In genomic region chr13:112928958-112929777, GRCh38 we compare ENCODE assay signal across 10 cellular contexts. TPM values are rescaled to one million over a fixed set of nuclear protein-coding genes. Genes with fewer than 3 reads are reported as not detected.
DNase-seq lines count a peak whose midpoint lies in the region; ATAC-seq and TF ChIP-seq lines count a peak whose summit lies in the region.
"Had no signal": no experiment of that assay in that cellular context is flagged by ENCODE, and none has a peak within 500 bp of the region (broad histone marks: within the 10 kb centered on the region; RNA-seq: fewer than 3 reads in every experiment).

No MANE protein-coding gene starts in this region.

- no peak for TF ChIP-seq CTCF in epithelial cell of esophagus (IDR thresholded peaks at IDR 0.05; ENCODE audit: insufficient read depth, low read depth, low read length, missing control alignments)
- TF ChIP-seq CTCF in neural progenitor cell (IDR thresholded peaks at IDR 0.05) = no peak

- no peaks in the 10 kb centered on the region for H3K79me2 ChIP-seq in neural progenitor cell (ENCODE audit: low read depth)

- H3K9me3 Mint-ChIP-seq in neural progenitor cell = peaks cover 8% of the 10 kb centered on the region

- peaks cover 6% of the 10 kb centered on the region for H3F3A ChIP-seq in neural progenitor cell (ENCODE audit: low read depth)

- no peak overlapping the region for H3K9ac ChIP-seq in neural progenitor cell

- no peak overlapping the region for H2AFZ ChIP-seq in neural progenitor cell (replicated peaks)

- peak overlapping the region; percentile 46 for H3K27ac Mint-ChIP-seq in neural progenitor cell

- H3K36me3 ChIP-seq in neural progenitor cell = no peaks in the 10 kb centered on the region

- H3K4me3 ChIP-seq in epithelial cell of esophagus (ENCODE audit: low read length) = no peak overlapping the region
- H3K4me3 ChIP-seq in neural progenitor cell = no peak overlapping the region

- peak; percentile 39 for DNase-seq in GM03348 (ENCODE audit: low spot score)
- peak; percentile 97 for DNase-seq in NCI-H69 (lab: John Stamatoyannopoulos, UW)
- peak; percentile 40 for DNase-seq in epithelial cell of esophagus (ENCODE audit: low read depth)
- DNase-seq in neural progenitor cell (ENCODE audit: low spot score) = no peak
- no peak for DNase-seq in globus pallidus (ENCODE audit: low spot score)
- no peak for DNase-seq in HEK293T (ENCODE audit: extremely low spot score)
- DNase-seq: islet precursor cell had no signal

- no peak for ATAC-seq in activated CD4-positive, CD25-positive, alpha-beta regulatory T cell treated with anti-CD3 and anti-CD28 coated beads, Interleukin-2, amount 50 U/mL, for 24 hours
- no peak for ATAC-seq in GM21381 (IDR thresholded peaks at IDR 0.05; ENCODE audit: unreplicated experiment)

- H3K4me3 Mint-ChIP-seq in neural progenitor cell = no peak overlapping the region

- H3K4me1 ChIP-seq in neural progenitor cell = peaks cover 3% of the 10 kb centered on the region

- POLR2A ChIA-PET in HEK293T (lab: Yijun Ruan, JAX) = interaction anchor here (0.6 to 1.5 kb wide), 2 partner anchors 15 to 279 kb away, joined by 3 read pairs; partner anchors contain the start of gene PCID2

- H3K27me3 Mint-ChIP-seq in neural progenitor cell (ENCODE audit: insufficient read depth, low read depth) = no peaks in the 10 kb centered on the region

- H3K9me3 ChIP-seq in neural progenitor cell (ENCODE audit: low read depth) = no peaks in the 10 kb centered on the region

- no peak overlapping the region for H3K4me2 ChIP-seq in neural progenitor cell

- no peak overlapping the region for H3K27ac ChIP-seq in neural progenitor cell

- H3K36me3 Mint-ChIP-seq in neural progenitor cell = peaks cover 7% of the 10 kb centered on the region

- peaks cover 29% of the 10 kb centered on the region for H4K20me1 ChIP-seq in neural progenitor cell (ENCODE audit: low read depth)

- CTCF ChIA-PET in HEK293T (lab: Yijun Ruan, JAX) = interaction anchor here (1.0 kb wide), 1 partner anchor 14 kb away, joined by 3 read pairs; no protein-coding TSS in a partner anchor

- no peaks in the 10 kb centered on the region for H3K27me3 ChIP-seq in neural progenitor cell

- peaks cover 16% of the 10 kb centered on the region for H3K4me1 Mint-ChIP-seq in neural progenitor cell

TF ChIP-seq in HEK293T, 16 proteins besides CTCF, POLR2A, EP300 and RAD21:
- no peak for TF ChIP-seq SUZ12 (IDR thresholded peaks at IDR 0.05)
- TF ChIP-seq ELF4 (IDR thresholded peaks at IDR 0.05) = no peak
- no peak for TF ChIP-seq FOXA1 (IDR thresholded peaks at IDR 0.05)
- no peak for TF ChIP-seq FOXK2 (IDR thresholded peaks at IDR 0.05)
- TF ChIP-seq TARDBP (IDR thresholded peaks at IDR 0.05) = no peak
- no peak for TF ChIP-seq ARNT (IDR thresholded peaks at IDR 0.05)
- no peak for TF ChIP-seq HDGF (IDR thresholded peaks at IDR 0.05; ENCODE audit: borderline replicate concordance)
- TF ChIP-seq ZNF384 (IDR thresholded peaks at IDR 0.05) = no peak
- no peak for TF ChIP-seq FOXM1 (IDR thresholded peaks at IDR 0.05; ENCODE audit: borderline replicate concordance)
- no peak for TF ChIP-seq NFRKB (IDR thresholded peaks at IDR 0.05)
- no peak for TF ChIP-seq SP1 (IDR thresholded peaks at IDR 0.05)
- no peak for TF ChIP-seq L3MBTL2 (conservative IDR thresholded peaks at IDR 0.05)

RNA-seq across cellular contexts. Expression of gene MCF2L, which starts 39.8 kb away (rescaled TPM):
- total RNA-seq in neural progenitor cell (ENCODE audit: low replicate concordance) = 40.4 and 59.2 TPM in 2 replicates
- total RNA-seq: M059J had no signal

Comparison
In these comparisons a context has a peak if more than half of its experiments do, and no peak if none do; other contexts are left out.
1. DNase-seq: peak in GM03348 (single experiment), NCI-H69 (single experiment) and epithelial cell of esophagus (single experiment); none in neural progenitor cell (single experiment), globus pallidus (single experiment) and HEK293T (single experiment).